1 cellular context compared by ENCODE assay signal in genomic region chr9:137240841-137241489, GRCh38.
TF ChIP-seq lines count a peak whose summit lies in the region.

Gene TUBB4B, plus strand, starts transcription at chr9:137241287. Its CDS starts 74 bp downstream, at chr9:137241361.

TF ChIP-seq in HepG2, 621 proteins besides CTCF, POLR2A, EP300 and RAD21 (continued from another document and continues in another):
- no peak; the same call in 1 of the 2 replicates for TF ChIP-seq CENPBD1 (CRISPR knock-in tag; IDR thresholded peaks at IDR 0.05; ENCODE audit: borderline replicate concordance, low read depth)
- no peak for TF ChIP-seq ZNF407 (CRISPR knock-in tag; IDR thresholded peaks at IDR 0.05; ENCODE audit: not compliant biosample characterization)
- TF ChIP-seq CEBPZ (IDR thresholded peaks at IDR 0.05; ENCODE audit: low read length), result peak; percentile 85
- 0 out of 2 replicates have a peak, but pooled peaks have one; percentile 47 for TF ChIP-seq ONECUT2 (CRISPR knock-in tag; IDR thresholded peaks at IDR 0.05)
- no peak for TF ChIP-seq ZBTB21 (CRISPR knock-in tag; IDR thresholded peaks at IDR 0.05)
- TF ChIP-seq CREB1 (IDR thresholded peaks at IDR 0.05), result peak; percentile 81
- TF ChIP-seq CREB1 (CRISPR knock-in tag; IDR thresholded peaks at IDR 0.05), result no peak
- TF ChIP-seq ZNF382 (CRISPR knock-in tag; IDR thresholded peaks at IDR 0.05; ENCODE audit: borderline replicate concordance), result no peak
- TF ChIP-seq JDP2 (CRISPR knock-in tag; IDR thresholded peaks at IDR 0.05; ENCODE audit: borderline replicate concordance), result peak; percentile 65
- no peak; the same call in 1 of the 2 replicates for TF ChIP-seq PHF21A (CRISPR knock-in tag; IDR thresholded peaks at IDR 0.05)
- no peak for TF ChIP-seq HOXD1 (CRISPR knock-in tag; IDR thresholded peaks at IDR 0.05)
- TF ChIP-seq HMGA1 (CRISPR knock-in tag; conservative IDR thresholded peaks at IDR 0.05), result no peak
- TF ChIP-seq POLR2AphosphoS5 (IDR thresholded peaks at IDR 0.05; ENCODE audit: low read depth, low read length), result peak; percentile 99
- no peak for TF ChIP-seq ZNF703 (CRISPR knock-in tag; IDR thresholded peaks at IDR 0.05; ENCODE audit: borderline replicate concordance)
- TF ChIP-seq DDIT3 (CRISPR knock-in tag; IDR thresholded peaks at IDR 0.05), result no peak
- TF ChIP-seq ZSCAN5A (CRISPR knock-in tag; IDR thresholded peaks at IDR 0.05; ENCODE audit: borderline replicate concordance), result 0 out of 2 replicates have a peak, but pooled peaks have one; percentile 11
- no peak for TF ChIP-seq ZNF639 (CRISPR knock-in tag; conservative IDR thresholded peaks at IDR 0.05)
- no peak for TF ChIP-seq ZNF775 (CRISPR knock-in tag; IDR thresholded peaks at IDR 0.05; ENCODE audit: borderline replicate concordance)
- no peak; the same call in 1 of the 2 replicates for TF ChIP-seq ZFYVE20 (CRISPR knock-in tag; IDR thresholded peaks at IDR 0.05; ENCODE audit: borderline replicate concordance, low read depth)
- TF ChIP-seq PRDM10 (CRISPR knock-in tag; IDR thresholded peaks at IDR 0.05; ENCODE audit: low read depth), result no peak
- TF ChIP-seq MEIS1 (CRISPR knock-in tag; IDR thresholded peaks at IDR 0.05; ENCODE audit: borderline replicate concordance), result no peak
- TF ChIP-seq MYNN (CRISPR knock-in tag; IDR thresholded peaks at IDR 0.05; ENCODE audit: low read depth), result peak; percentile 88; the same call in 1 of the 2 replicates
- no peak for TF ChIP-seq NR2F1 (CRISPR knock-in tag; IDR thresholded peaks at IDR 0.05)
- TF ChIP-seq HNRNPH1 (optimal IDR thresholded peaks at IDR 0.05; ENCODE audit: low read depth, low read length), result no peak
- no peak for TF ChIP-seq ZNF75D (CRISPR knock-in tag; IDR thresholded peaks at IDR 0.05; ENCODE audit: borderline replicate concordance)
- 0 out of 2 replicates have a peak, but pooled peaks have one; percentile 10 for TF ChIP-seq THAP9 (CRISPR knock-in tag; IDR thresholded peaks at IDR 0.05; ENCODE audit: borderline replicate concordance)
- TF ChIP-seq ZNF7 (CRISPR knock-in tag; IDR thresholded peaks at IDR 0.05), result no peak
- peak; percentile 86; the same call in 1 of the 2 replicates for TF ChIP-seq E2F2 (CRISPR knock-in tag; IDR thresholded peaks at IDR 0.05; ENCODE audit: borderline replicate concordance)
- no peak for TF ChIP-seq ZNF24 (IDR thresholded peaks at IDR 0.05)
- TF ChIP-seq ZNF446 (CRISPR knock-in tag; IDR thresholded peaks at IDR 0.05), result no peak
